8 cellular contexts compared by ENCODE assay signal in genomic region chr6:44263357-44264100, GRCh38. TPM values are rescaled to one million over a fixed set of nuclear protein-coding genes. Genes with fewer than 3 reads are reported as not detected.
A peak's percentile ranks its signal among the peaks of the same experiment; 100 is the strongest.
DNase-seq lines count a peak whose midpoint lies in the region; ATAC-seq and TF ChIP-seq lines count a peak whose summit lies in the region.

No MANE protein-coding gene starts in this region.

- ATAC-seq in GM19467 (IDR thresholded peaks at IDR 0.05; ENCODE audit: unreplicated experiment) = no peak

- H3K27ac Mint-ChIP-seq in activated CD4-positive, alpha-beta T cell treated with anti-CD3 and anti-CD28 coated beads, Interleukin-2, amount 10 ng/mL, durations not matched to agents 7 days and 5 days = peak overlapping the region; percentile 92
- no peak overlapping the region for H3K27ac Mint-ChIP-seq in endodermal cell
- peak overlapping the region; percentile 79 for H3K27ac Mint-ChIP-seq in osteocyte (ENCODE audit: unreplicated experiment)

- no peak overlapping the region for H3K9ac ChIP-seq in endodermal cell (ENCODE audit: extremely low read depth, low read length, poor library complexity, severe bottlenecking)

- H3K9me3 ChIP-seq in endodermal cell (ENCODE audit: control insufficient read depth, low read length) = no peaks in the 10 kb centered on the region

- peaks cover 5% of the 10 kb centered on the region for H3K27me3 ChIP-seq in endodermal cell (ENCODE audit: control insufficient read depth, insufficient read depth, low read length, poor library complexity, severe bottlenecking)

- H3K27ac ChIP-seq in endodermal cell (ENCODE audit: low read depth, low read length) (no peak overlapping the region), RWPE1 (no peak overlapping the region)

- H3K4me3 ChIP-seq in endodermal cell (ENCODE audit: low read length) = peak overlapping the region; percentile 82

- no peak for DNase-seq in activated CD4-positive, alpha-beta T cell treated with anti-CD3 and anti-CD28 coated beads, Interleukin-2, amount 10 ng/mL, durations not matched to agents 7 days and 5 days
- no peak for DNase-seq in activated CD4-positive, alpha-beta T cell treated with anti-CD3 and anti-CD28 coated beads for 1 hour
- DNase-seq in RPMI7951 (ENCODE audit: low read depth) = peak; percentile 61
- no peak for DNase-seq in endodermal cell
- no peak for DNase-seq in osteocyte (ENCODE audit: extremely low spot score, unreplicated experiment)
- DNase-seq in hepatic stellate cell (ENCODE audit: low spot score) = no peak
- DNase-seq in RWPE1 (ENCODE audit: low spot score) = no peak

- peaks cover 4% of the 10 kb centered on the region for H3K27me3 Mint-ChIP-seq in activated CD4-positive, alpha-beta T cell treated with anti-CD3 and anti-CD28 coated beads, Interleukin-2, amount 10 ng/mL, durations not matched to agents 7 days and 5 days
- H3K27me3 Mint-ChIP-seq in endodermal cell (ENCODE audit: insufficient read depth) = peaks cover 34% of the 10 kb centered on the region
- H3K27me3 Mint-ChIP-seq in osteocyte (ENCODE audit: unreplicated experiment) = peaks cover 2% of the 10 kb centered on the region

- POLR2A ChIA-PET in activated CD4-positive, alpha-beta T cell treated with anti-CD3 and anti-CD28 coated beads, Interleukin-2, amount 10 ng/mL, durations not matched to agents 7 days and 5 days (lab: Charles Lee) = interaction anchor here (0.6 kb wide), 1 partner anchor 888 kb away, joined by 4 read pairs; no protein-coding TSS in a partner anchor
- POLR2A ChIA-PET in RWPE1 (lab: Yijun Ruan, JAX; ENCODE audit: low non-redundant PET) = no interaction called here

- H3K36me3 Mint-ChIP-seq in activated CD4-positive, alpha-beta T cell treated with anti-CD3 and anti-CD28 coated beads, Interleukin-2, amount 10 ng/mL, durations not matched to agents 7 days and 5 days (ENCODE audit: low read depth) = peaks cover 10% of the 10 kb centered on the region
- H3K36me3 Mint-ChIP-seq in endodermal cell (ENCODE audit: low read depth) = peaks cover 2% of the 10 kb centered on the region
- peaks cover 12% of the 10 kb centered on the region for H3K36me3 Mint-ChIP-seq in osteocyte (ENCODE audit: unreplicated experiment)

- CTCF ChIA-PET in activated CD4-positive, alpha-beta T cell treated with anti-CD3 and anti-CD28 coated beads, Interleukin-2, amount 10 ng/mL, durations not matched to agents 7 days and 5 days (lab: Charles Lee) = interaction anchor here (1.0 to 1.6 kb wide), 6 partner anchors 11 to 79 kb away, joined by 3 to 8 read pairs (median 4); partner anchors contain the start of genes HSP90AB1 and SPATS1
- CTCF ChIA-PET in RWPE1 (lab: Yijun Ruan, JAX) = interaction anchor here (1.0 to 1.8 kb wide), 2 partner anchors 12 to 40 kb away, joined by 3 read pairs; no protein-coding TSS in a partner anchor

- peaks cover 50% of the 10 kb centered on the region for H3K4me1 Mint-ChIP-seq in activated CD4-positive, alpha-beta T cell treated with anti-CD3 and anti-CD28 coated beads, Interleukin-2, amount 10 ng/mL, durations not matched to agents 7 days and 5 days
- H3K4me1 Mint-ChIP-seq in endodermal cell (peaks cover 22% of the 10 kb centered on the region), osteocyte (ENCODE audit: unreplicated experiment) (peaks cover 28% of the 10 kb centered on the region)

- 65 to 95% methylated on average over 3 to 9 of the region's 9 CpGs for WGBS in endodermal cell (ENCODE audit: insufficient coverage in 1 of 2, insufficient read length in 1 of 2), 2 experiments

- TF ChIP-seq CTCF in endodermal cell (conservative IDR thresholded peaks at IDR 0.05) = no peak
- TF ChIP-seq CTCF in osteocyte (IDR thresholded peaks at IDR 0.05) = no peak
- TF ChIP-seq CTCF in RWPE1 (conservative IDR thresholded peaks at IDR 0.05; ENCODE audit: low read depth) = no peak

- peaks cover 3% of the 10 kb centered on the region for H3K36me3 ChIP-seq in endodermal cell (ENCODE audit: control insufficient read depth, insufficient read depth, low read length)

- H3K4me3 Mint-ChIP-seq in activated CD4-positive, alpha-beta T cell treated with anti-CD3 and anti-CD28 coated beads, Interleukin-2, amount 10 ng/mL, durations not matched to agents 7 days and 5 days = peak overlapping the region; percentile 95
- H3K4me3 Mint-ChIP-seq in endodermal cell (peak overlapping the region; percentile 64), osteocyte (ENCODE audit: unreplicated experiment) (peak overlapping the region; percentile 90)

- peaks cover 5% of the 10 kb centered on the region for H3K4me1 ChIP-seq in endodermal cell (ENCODE audit: control insufficient read depth, insufficient read depth, low read length)

- no peaks in the 10 kb centered on the region for H3K9me3 Mint-ChIP-seq in activated CD4-positive, alpha-beta T cell treated with anti-CD3 and anti-CD28 coated beads, Interleukin-2, amount 10 ng/mL, durations not matched to agents 7 days and 5 days
- no peaks in the 10 kb centered on the region for H3K9me3 Mint-ChIP-seq in endodermal cell
- no peaks in the 10 kb centered on the region for H3K9me3 Mint-ChIP-seq in osteocyte (ENCODE audit: unreplicated experiment)

RNA-seq across cellular contexts. Expression of gene NFKBIE, which starts 1.8 kb away (rescaled TPM):
- total RNA-seq in activated CD4-positive, alpha-beta T cell treated with anti-CD3 and anti-CD28 coated beads, Interleukin-2, amount 10 ng/mL, durations not matched to agents 7 days and 5 days = 10 to 100 TPM; 14.7 to 15.3 TPM
- 14.7 and 23.0 TPM in 2 replicates for total RNA-seq in RPMI7951 (2014; rRNA removed; shearing (Covaris generic))
- total RNA-seq in endodermal cell (10 to 100 TPM in 1 of 2 donors, 1 to 10 TPM in 1; 8.3 to 11.0 TPM), osteocyte (11.1 and 13.1 TPM in 2 replicates)
- polyA plus RNA-seq in endodermal cell (2013, experiment 1 of 2) = 8.9 TPM
- polyA plus RNA-seq in endodermal cell (2013, experiment 2 of 2) = 5.6 TPM

RNA-seq across cellular contexts. Expression of gene SLC35B2, which starts 6.2 kb away (rescaled TPM):
- 10 to 100 TPM; 29.5 to 30.1 TPM for total RNA-seq in activated CD4-positive, alpha-beta T cell treated with anti-CD3 and anti-CD28 coated beads, Interleukin-2, amount 10 ng/mL, durations not matched to agents 7 days and 5 days
- total RNA-seq in RPMI7951 (2014; rRNA removed; shearing (Covaris generic)) = 86.2 and 101 TPM in 2 replicates
- 10 to 100 TPM; 52.5 to 54.3 TPM for total RNA-seq in endodermal cell
- polyA plus RNA-seq in endodermal cell (2013, experiment 1 of 2) = 42.1 TPM
- 39.6 TPM for polyA plus RNA-seq in endodermal cell (2013, experiment 2 of 2)
- total RNA-seq in osteocyte = 77.0 and 88.4 TPM in 2 replicates

RNA-seq across cellular contexts. Expression of gene TMEM151B, which starts 6.7 kb away (rescaled TPM):
- total RNA-seq in activated CD4-positive, alpha-beta T cell treated with anti-CD3 and anti-CD28 coated beads, Interleukin-2, amount 10 ng/mL, durations not matched to agents 7 days and 5 days = not detected
- total RNA-seq in RPMI7951 (2014; rRNA removed; shearing (Covaris generic)) = 0.12 TPM in 1 of 2 replicates, not detected in the other
- total RNA-seq in endodermal cell (under 1 TPM; 0.22 to 0.51 TPM), osteocyte (0.08 TPM in 1 of 2 replicates, not detected in the other)
- polyA plus RNA-seq in endodermal cell (2013, experiment 1 of 2) = 7.3 TPM
- polyA plus RNA-seq in endodermal cell (2013, experiment 2 of 2) = 6.5 TPM

RNA-seq across cellular contexts. Expression of gene HSP90AB1, which starts 16.6 kb away (rescaled TPM):
- 100 to 1,000 TPM; 522 to 571 TPM for total RNA-seq in activated CD4-positive, alpha-beta T cell treated with anti-CD3 and anti-CD28 coated beads, Interleukin-2, amount 10 ng/mL, durations not matched to agents 7 days and 5 days
- 984 and 1,201 TPM in 2 replicates for total RNA-seq in RPMI7951 (2014; rRNA removed; shearing (Covaris generic))
- total RNA-seq in endodermal cell (1,000 to 10,000 TPM; 1,356 to 1,422 TPM), osteocyte (509 and 527 TPM in 2 replicates)
- 1,137 TPM for polyA plus RNA-seq in endodermal cell (2013, experiment 1 of 2)
- polyA plus RNA-seq in endodermal cell (2013, experiment 2 of 2) = 1,046 TPM

RNA-seq across cellular contexts. Expression of gene SLC29A1, which starts 40.1 kb away (rescaled TPM):
- total RNA-seq in activated CD4-positive, alpha-beta T cell treated with anti-CD3 and anti-CD28 coated beads, Interleukin-2, amount 10 ng/mL, durations not matched to agents 7 days and 5 days = 10 to 100 TPM; 38.5 to 46.9 TPM
- total RNA-seq in RPMI7951 (2014; rRNA removed; shearing (Covaris generic)) = 22.1 and 22.2 TPM in 2 replicates
- 100 to 1,000 TPM; 129 to 155 TPM for total RNA-seq in endodermal cell
- polyA plus RNA-seq in endodermal cell (2013, experiment 1 of 2) = 65.0 TPM
- polyA plus RNA-seq in endodermal cell (2013, experiment 2 of 2) = 58.4 TPM
- total RNA-seq in osteocyte = 130 and 135 TPM in 2 replicates
